28 cellular contexts compared by ENCODE assay signal in the genomic region with DNA sequence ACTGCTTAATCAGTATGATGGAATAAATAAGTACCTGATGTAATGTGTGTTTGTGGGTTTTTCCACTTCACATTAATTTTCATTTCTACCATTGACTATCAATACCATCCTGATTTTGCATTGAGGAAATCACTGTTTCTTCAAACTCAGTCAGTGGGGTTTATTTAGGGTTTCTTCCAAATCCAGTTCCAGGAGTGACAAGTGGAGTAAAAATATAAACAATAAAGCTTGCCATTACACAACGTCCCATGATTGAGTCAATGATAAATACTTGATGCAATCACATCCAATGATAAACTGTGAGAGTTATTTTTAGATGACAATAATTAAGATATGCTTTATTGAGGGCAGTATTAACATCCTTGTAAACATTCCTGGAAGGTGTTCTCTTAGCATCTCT.
"Had no signal": no experiment of that assay in that cellular context is flagged by ENCODE, and none has a peak within 500 bp of the region (broad histone marks: within the 10 kb centered on the region; RNA-seq: fewer than 3 reads in every experiment).

No MANE protein-coding gene starts in this region.

- ATAC-seq: effector memory CD8-positive, alpha-beta T cell; esophagus mucosa; foreskin keratinocyte; gastrocnemius medialis; gastroesophageal sphincter; heart left ventricle; heart right ventricle had no signal

- H3K27ac ChIP-seq: colonic mucosa, coronary artery, dorsolateral prefrontal cortex, epithelial cell of prostate, esophagus muscularis mucosa, esophagus squamous epithelium, foreskin keratinocyte, gastrocnemius medialis, gastroesophageal sphincter, heart left ventricle, heart right ventricle had no signal

- H3K27me3 ChIP-seq: colonic mucosa, dorsolateral prefrontal cortex, esophagus muscularis mucosa, esophagus squamous epithelium, foreskin keratinocyte, gastrocnemius medialis, gastroesophageal sphincter, heart left ventricle, heart right ventricle had no signal

- H3K4me1 ChIP-seq: colonic mucosa, esophagus muscularis mucosa, esophagus squamous epithelium, foreskin keratinocyte, gastrocnemius medialis, gastroesophageal sphincter, heart left ventricle, heart right ventricle had no signal

- H3K9me3 ChIP-seq: colonic mucosa, esophagus muscularis mucosa, esophagus squamous epithelium, gastrocnemius medialis had no signal

- H3K4me3 ChIP-seq: colonic mucosa, coronary artery, dorsolateral prefrontal cortex, esophagus muscularis mucosa, esophagus squamous epithelium, gastrocnemius medialis, gastroesophageal sphincter, heart left ventricle, heart right ventricle had no signal

- DNase-seq: colonic mucosa; cortex of kidney; dermis blood vessel endothelial cell; dorsolateral prefrontal cortex; effector CD4-positive, alpha-beta T cell; effector CD8-positive, alpha-beta T cell; effector memory CD4-positive, alpha-beta T cell; effector memory CD8-positive, alpha-beta T cell; endodermal cell; erythroblast; esophagus squamous epithelium; foreskin fibroblast; foreskin keratinocyte; foreskin melanocyte; gastrocnemius medialis; glutamatergic neuron; head of caudate nucleus; heart left ventricle; heart right ventricle had no signal

- H3K36me3 ChIP-seq: colonic mucosa, esophagus muscularis mucosa, esophagus squamous epithelium, gastrocnemius medialis, gastroesophageal sphincter, heart left ventricle, heart right ventricle had no signal

- FAIRE-seq: colon, endometrium, endothelial cell of umbilical vein, frontal cortex had no signal
